Comparison of ENCODE assay signal across 8 cellular contexts in the genomic region with DNA sequence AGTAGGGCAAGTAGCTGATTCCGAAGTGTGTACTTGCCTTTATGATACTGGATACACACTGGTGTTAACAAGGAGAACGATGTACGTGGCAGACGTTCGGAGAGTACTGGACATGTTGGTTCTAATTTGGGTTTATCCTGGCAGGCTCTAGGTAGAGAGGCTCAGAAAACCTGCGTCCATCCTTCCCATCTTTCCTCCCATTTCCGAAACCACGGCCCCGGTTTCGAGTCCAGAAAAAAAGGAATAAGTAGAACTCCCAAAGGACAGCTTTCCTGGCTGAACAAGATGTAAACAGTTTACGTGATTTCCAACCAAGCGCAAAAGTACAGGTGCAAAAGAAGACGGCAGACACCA. TPM values are rescaled to one million over a fixed set of nuclear protein-coding genes. Genes with fewer than 3 reads are reported as not detected.
DNase-seq lines count a peak whose midpoint lies in the region; ATAC-seq, FAIRE-seq and TF ChIP-seq lines count a peak whose summit lies in the region.

No MANE protein-coding gene starts in this region.

- peak; percentile 18 for ATAC-seq in GM21381 (IDR thresholded peaks at IDR 0.05; ENCODE audit: unreplicated experiment)

- H4K8ac ChIP-seq in mesendoderm (ENCODE audit: low read depth, low read length) = no peak overlapping the region

- peak overlapping the region; percentile 72 for H3K56ac ChIP-seq in mesendoderm (ENCODE audit: low read length)

- DNase-seq in HTR-8/SVneo (ENCODE audit: insufficient read length, low spot score) (no peak), cardiac fibroblast (ENCODE audit: low read depth in 2 of 2) (no peak), mesendoderm (no peak), cerebellar cortex (ENCODE audit: low spot score) (no peak), putamen (ENCODE audit: low spot score) (no peak), A172 (ENCODE audit: low spot score) (no peak)

- no peak overlapping the region for H2BK15ac ChIP-seq in mesendoderm (replicated peaks; ENCODE audit: low read depth)

- no peaks in the 10 kb centered on the region for H3K9me3 ChIP-seq in BLaER1 treated with 17β-estradiol and CSF1 and Interleukin-3, amounts not matched to agents 10 nM and 100 nM (replicated peaks in 1 of 11)

- H4K5ac ChIP-seq in mesendoderm (ENCODE audit: low read length) = no peak overlapping the region

- peak overlapping the region; percentile 79 to 92 (median 89) for H3K9ac ChIP-seq in BLaER1 treated with 17β-estradiol and CSF1 and Interleukin-3, amounts not matched to agents 10 nM and 100 nM
- H3K9ac ChIP-seq in mesendoderm (ENCODE audit: low read length) = peak overlapping the region; percentile 62

- peak overlapping the region; percentile 77 to 96 (median 84) for H3K4me2 ChIP-seq in BLaER1 treated with 17β-estradiol and CSF1 and Interleukin-3, amounts not matched to agents 10 nM and 100 nM
- peak overlapping the region; percentile 84 for H3K4me2 ChIP-seq in mesendoderm (ENCODE audit: low read length)

- peak; percentile 20 for FAIRE-seq in HTR-8/SVneo (lab: Jason Lieb, UNC)

- H3K79me2 ChIP-seq in mesendoderm (ENCODE audit: control insufficient read depth, insufficient read depth, low read length) = peaks cover 14% of the 10 kb centered on the region

- peak overlapping the region; percentile 75 to 94 (median 84) for H3K4me3 ChIP-seq in BLaER1 treated with 17β-estradiol and CSF1 and Interleukin-3, amounts not matched to agents 10 nM and 100 nM
- H3K4me3 ChIP-seq in cardiac fibroblast (replicated peaks in 1 of 2; ENCODE audit: low read depth in 2 of 2, low read length in 2 of 2) (peak overlapping the region; percentile 85 to 91), mesendoderm (ENCODE audit: low read length) (peak overlapping the region; percentile 73)

- no peak overlapping the region for H3K18ac ChIP-seq in mesendoderm (ENCODE audit: low read length)

- no peak overlapping the region for H3K4ac ChIP-seq in mesendoderm (ENCODE audit: low read depth, low read length)

- H3K23ac ChIP-seq in mesendoderm (ENCODE audit: low read length) = no peak overlapping the region

- H3K79me1 ChIP-seq in mesendoderm (ENCODE audit: low read length) = peaks cover 6% of the 10 kb centered on the region

- peaks cover 20 to 42% (median 23%) of the 10 kb centered on the region in 10 experiments for H3K4me1 ChIP-seq in BLaER1 treated with 17β-estradiol and CSF1 and Interleukin-3, amounts not matched to agents 10 nM and 100 nM
- no peaks in the 10 kb centered on the region for H3K4me1 ChIP-seq in mesendoderm (ENCODE audit: control insufficient read depth, low read depth, low read length)

- no peak for TF ChIP-seq CTCF in cardiac fibroblast (IDR thresholded peaks at IDR 0.05; ENCODE audit: low read depth, low read length)

- H3K27ac ChIP-seq in BLaER1 treated with 17β-estradiol and CSF1 and Interleukin-3, amounts not matched to agents 10 nM and 100 nM = peak overlapping the region; percentile 79 to 92 (median 86); a peak in 20 of 22 replicates
- H3K27ac ChIP-seq in mesendoderm (ENCODE audit: low read depth, low read length) = no peak overlapping the region

- no peaks in the 10 kb centered on the region for H3K27me3 ChIP-seq in BLaER1 treated with 17β-estradiol and CSF1 and Interleukin-3, amounts not matched to agents 10 nM and 100 nM
- H3K27me3 ChIP-seq in mesendoderm (ENCODE audit: insufficient read depth, low read length, poor library complexity) = no peaks in the 10 kb centered on the region

- H2BK5ac ChIP-seq in mesendoderm (ENCODE audit: low read length) = no peak overlapping the region

- H4K20me1 ChIP-seq in BLaER1 treated with 17β-estradiol and CSF1 and Interleukin-3, amounts not matched to agents 10 nM and 100 nM = peaks cover 0 to 13% (median 0%) of the 10 kb centered on the region in 11 experiments; a peak in 6 of 22 replicates

- H2AK5ac ChIP-seq in mesendoderm (ENCODE audit: low read length) = no peak overlapping the region

- no peaks in the 10 kb centered on the region for H3K36me3 ChIP-seq in BLaER1 treated with 17β-estradiol and CSF1 and Interleukin-3, amounts not matched to agents 10 nM and 100 nM
- H3K36me3 ChIP-seq in mesendoderm (ENCODE audit: control insufficient read depth, insufficient read depth, low read length) = no peaks in the 10 kb centered on the region

- WGBS in mesendoderm (ENCODE audit: extremely low coverage, insufficient coverage, low lambda C conversion rate) = no CpG with 5 or more reads among the region's 13 CpGs

- no peak overlapping the region for H2BK120ac ChIP-seq in mesendoderm (ENCODE audit: low read depth, low read length)

RNA-seq across cellular contexts. Expression of a gene that starts 0.3 kb away (rescaled TPM):
- polyA plus RNA-seq in mesendoderm (2013, experiment 1 of 2) = 35.2 TPM
- polyA plus RNA-seq in mesendoderm (2013, experiment 2 of 2) = 35.1 TPM
- 96.8 and 105 TPM in 2 replicates for total RNA-seq in A172 (2014; rRNA removed; shearing (Covaris generic))

RNA-seq across cellular contexts. Expression of a gene that starts 8.4 kb away (rescaled TPM):
- polyA plus RNA-seq in mesendoderm (2013, experiment 1 of 2) = 0.10 TPM
- polyA plus RNA-seq in mesendoderm (2013, experiment 2 of 2) = 0.10 TPM
- not detected in 2 replicates for total RNA-seq in A172 (2014; rRNA removed; shearing (Covaris generic))

RNA-seq across cellular contexts. Expression of a gene that starts 54.8 kb away (rescaled TPM):
- polyA plus RNA-seq in mesendoderm (2013, experiment 1 of 2) = 71.1 TPM
- 72.8 TPM for polyA plus RNA-seq in mesendoderm (2013, experiment 2 of 2)
- total RNA-seq in A172 (2014; rRNA removed; shearing (Covaris generic)) = 60.4 and 73.4 TPM in 2 replicates
